13 cellular contexts compared by ENCODE assay signal in genomic region chr2:234422895-234423505, GRCh38.
A peak's percentile ranks its signal among the peaks of the same experiment; 100 is the strongest.
DNase-seq lines count a peak whose midpoint lies in the region; ATAC-seq and TF ChIP-seq lines count a peak whose summit lies in the region.
"Had no signal": no experiment of that assay in that cellular context is flagged by ENCODE, and none has a peak within 500 bp of the region (broad histone marks: within the 10 kb centered on the region; RNA-seq: fewer than 3 reads in every experiment).

No MANE protein-coding gene starts in this region.

- peak overlapping the region; percentile 88 for H3K27ac Mint-ChIP-seq in activated CD8-positive, alpha-beta T cell treated with anti-CD3 and anti-CD28 coated beads, Interleukin-2, amount 10 ng/mL, durations not matched to agents 7 days and 5 days

- no peak overlapping the region for H3K27ac ChIP-seq in right atrium auricular region
- H3K27ac ChIP-seq: colonic mucosa, HL-60, right lobe of liver, uterus had no signal

- POLR2A ChIA-PET in activated CD8-positive, alpha-beta T cell treated with anti-CD3 and anti-CD28 coated beads, Interleukin-2, amount 10 ng/mL, durations not matched to agents 7 days and 5 days (lab: Charles Lee): interaction anchor here (0.9 to 7.0 kb wide), 7 partner anchors 12 to 132 kb away, joined by 3 to 99 read pairs (median 6); partner anchors contain the start of gene ARL4C

- H3K4me1 ChIP-seq in right atrium auricular region: no peaks in the 10 kb centered on the region
- H3K4me1 ChIP-seq: right lobe of liver, uterus had no signal

- H3K27me3 Mint-ChIP-seq in activated CD8-positive, alpha-beta T cell treated with anti-CD3 and anti-CD28 coated beads, Interleukin-2, amount 10 ng/mL, durations not matched to agents 7 days and 5 days (ENCODE audit: low read depth): no peaks in the 10 kb centered on the region

- no peak overlapping the region for H3K4me3 ChIP-seq in epithelial cell of esophagus (ENCODE audit: low read length)
- H3K4me3 ChIP-seq in right atrium auricular region: no peak overlapping the region
- H3K4me3 ChIP-seq: colonic mucosa, right lobe of liver, uterus had no signal

- H3K9me3 Mint-ChIP-seq in activated CD8-positive, alpha-beta T cell treated with anti-CD3 and anti-CD28 coated beads, Interleukin-2, amount 10 ng/mL, durations not matched to agents 7 days and 5 days (ENCODE audit: insufficient read depth): peaks cover 8% of the 10 kb centered on the region

- TF ChIP-seq CTCF in epithelial cell of esophagus (IDR thresholded peaks at IDR 0.05; ENCODE audit: insufficient read depth, low read depth, low read length, missing control alignments) (no peak), right atrium auricular region (IDR thresholded peaks at IDR 0.05) (no peak)

- DNase-seq in NCI-H146 treated with DMSO at 0.1 percent for 48 hours (lab: John Stamatoyannopoulos, UW; ENCODE audit: unreplicated experiment): peak; percentile 12
- peak; percentile 77 for DNase-seq in activated CD8-positive, alpha-beta T cell treated with anti-CD3 and anti-CD28 coated beads, Interleukin-2, amount 10 ng/mL, durations not matched to agents 7 days and 5 days
- DNase-seq in epithelial cell of esophagus (ENCODE audit: low read depth): peak; percentile 42
- peak; percentile 40 for DNase-seq in stimulated activated CD8-positive, alpha-beta memory T cell treated with anti-CD3 and anti-CD28 coated beads, Interleukin-12 subunit alpha, Interleukin-12 subunit beta, amount 100 ng/mL, for 1 hour (ENCODE audit: low read depth)
- no peak for DNase-seq in SHP77 (lab: John Stamatoyannopoulos, UW)
- DNase-seq in right atrium auricular region (ENCODE audit: low spot score): no peak
- DNase-seq: colonic mucosa, NCI-H2171, right lobe of liver, uterus had no signal

- H3K4me3 Mint-ChIP-seq in activated CD8-positive, alpha-beta T cell treated with anti-CD3 and anti-CD28 coated beads, Interleukin-2, amount 10 ng/mL, durations not matched to agents 7 days and 5 days: peak overlapping the region; percentile 42

- no peaks in the 10 kb centered on the region for H3K27me3 ChIP-seq in right atrium auricular region
- H3K27me3 ChIP-seq: colonic mucosa, right lobe of liver, uterus had no signal

- H3K36me3 Mint-ChIP-seq in activated CD8-positive, alpha-beta T cell treated with anti-CD3 and anti-CD28 coated beads, Interleukin-2, amount 10 ng/mL, durations not matched to agents 7 days and 5 days (ENCODE audit: low read depth): peaks cover 15% of the 10 kb centered on the region

- CTCF ChIA-PET in activated CD8-positive, alpha-beta T cell treated with anti-CD3 and anti-CD28 coated beads, Interleukin-2, amount 10 ng/mL, durations not matched to agents 7 days and 5 days (lab: Charles Lee): interaction anchor here (1.0 to 3.1 kb wide), 13 partner anchors 11 to 288 kb away, joined by 3 to 15 read pairs (median 4); no protein-coding TSS in a partner anchor

- ATAC-seq in activated CD8-positive, alpha-beta T cell treated with anti-CD3 and anti-CD28 coated beads, Interleukin-2, amount 10 ng/mL, durations not matched to agents 7 days and 5 days: peak; percentile 60
- ATAC-seq in HG03354 (IDR thresholded peaks at IDR 0.05; ENCODE audit: poor library complexity, severe bottlenecking, unreplicated experiment): no peak
- no peak for ATAC-seq in GM18858 (IDR thresholded peaks at IDR 0.05; ENCODE audit: unreplicated experiment)

- H3K4me1 Mint-ChIP-seq in activated CD8-positive, alpha-beta T cell treated with anti-CD3 and anti-CD28 coated beads, Interleukin-2, amount 10 ng/mL, durations not matched to agents 7 days and 5 days (ENCODE audit: low read depth): peaks cover 79% of the 10 kb centered on the region

- H3K9me3 ChIP-seq in right atrium auricular region: no peaks in the 10 kb centered on the region
- H3K9me3 ChIP-seq: colonic mucosa, right lobe of liver, uterus had no signal

- H3K36me3 ChIP-seq in right atrium auricular region: no peaks in the 10 kb centered on the region
- H3K36me3 ChIP-seq: colonic mucosa, right lobe of liver, uterus had no signal

Comparison
In these comparisons a context has a peak if more than half of its experiments do, and no peak if none do; other contexts are left out.
1. DNase-seq: peak in NCI-H146 treated with DMSO at 0.1 percent for 48 hours (single experiment), activated CD8-positive, alpha-beta T cell treated with anti-CD3 and anti-CD28 coated beads, Interleukin-2, amount 10 ng/mL, durations not matched to agents 7 days and 5 days (single experiment), epithelial cell of esophagus (single experiment) and stimulated activated CD8-positive, alpha-beta memory T cell treated with anti-CD3 and anti-CD28 coated beads, Interleukin-12 subunit alpha, Interleukin-12 subunit beta, amount 100 ng/mL, for 1 hour (single experiment); none in SHP77 (0 of 2) and right atrium auricular region (single experiment).